9 cellular contexts compared by ENCODE assay signal in the genomic region with DNA sequence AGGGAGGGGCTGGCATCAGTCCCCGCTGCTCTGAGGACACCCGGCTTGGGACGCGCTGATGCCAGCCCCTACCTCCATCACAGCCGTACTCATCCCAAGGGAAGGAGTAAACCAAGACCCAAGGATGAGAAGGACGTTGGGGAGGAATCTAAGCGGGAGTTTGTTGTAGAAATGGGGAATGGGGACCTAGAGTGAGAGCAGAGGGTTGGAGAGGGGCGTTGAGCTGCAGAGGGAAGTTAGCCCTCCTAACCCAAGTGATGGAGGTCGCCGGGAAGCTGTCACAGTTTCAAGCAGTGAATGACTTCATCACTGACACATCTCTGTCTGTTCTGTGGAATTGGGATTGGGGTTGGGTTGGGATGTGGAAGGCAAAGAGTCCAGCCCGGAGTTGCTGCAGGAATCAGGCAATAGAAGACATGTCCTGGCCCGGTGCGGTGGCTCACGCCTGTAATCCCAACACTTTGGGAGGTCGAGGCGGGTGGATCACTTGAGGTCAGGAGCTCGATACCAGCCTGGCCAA. TPM values are rescaled to one million over a fixed set of nuclear protein-coding genes. Genes with fewer than 3 reads are reported as not detected.
DNase-seq lines count a peak whose midpoint lies in the region; ATAC-seq, FAIRE-seq and TF ChIP-seq lines count a peak whose summit lies in the region.
"Had no signal": no experiment of that assay in that cellular context is flagged by ENCODE, and none has a peak within 500 bp of the region (broad histone marks: within the 10 kb centered on the region; RNA-seq: fewer than 3 reads in every experiment).

No MANE protein-coding gene starts in this region.

- H3K36me3 ChIP-seq in astrocyte (ENCODE audit: insufficient read depth, low read length) (no peaks in the 10 kb centered on the region), kidney epithelial cell (ENCODE audit: control insufficient read depth, insufficient read depth, low read length) (no peaks in the 10 kb centered on the region), thoracic aorta (no peaks in the 10 kb centered on the region), OCI-LY7 (ENCODE audit: insufficient read depth, low read length) (no peaks in the 10 kb centered on the region), ovary (no peaks in the 10 kb centered on the region)

- peaks cover 19% of the 10 kb centered on the region for H3K27me3 Mint-ChIP-seq in activated naive CD4-positive, alpha-beta T cell treated with anti-CD3 and anti-CD28 coated beads for 36 hours (ENCODE audit: low read depth)
- H3K27me3 Mint-ChIP-seq in astrocyte (ENCODE audit: low read depth, unreplicated experiment), result peaks cover 4% of the 10 kb centered on the region

- H3K4me3 Mint-ChIP-seq in activated naive CD4-positive, alpha-beta T cell treated with anti-CD3 and anti-CD28 coated beads for 36 hours, result peak overlapping the region; percentile 47
- H3K4me3 Mint-ChIP-seq in astrocyte (ENCODE audit: unreplicated experiment), result peak overlapping the region; percentile 86

- intact Hi-C loops in activated naive CD4-positive, alpha-beta T cell treated with anti-CD3 and anti-CD28 coated beads for 36 hours (cut with micrococcal nuclease), result loop anchor here (2.0 to 5.0 kb wide), 3 partner anchors 77 to 576 kb away; a partner anchor contains a TSS
- intact Hi-C loops in OCI-LY7 (cut with micrococcal nuclease; ENCODE audit: unreplicated experiment) (no loop called here), ovary (cut with DNase I) (no loop called here)

- H3K9me3 ChIP-seq in astrocyte (ENCODE audit: insufficient read depth, low read depth, low read length) (no peaks in the 10 kb centered on the region), thoracic aorta (no peaks in the 10 kb centered on the region), OCI-LY7 (ENCODE audit: low read length) (no peaks in the 10 kb centered on the region), ovary (no peaks in the 10 kb centered on the region)

- FAIRE-seq in astrocyte (lab: Jason Lieb, UNC), result no peak

- TF ChIP-seq CTCF in astrocyte (IDR thresholded peaks at IDR 0.05; ENCODE audit: insufficient read depth, low read depth, low read length) (no peak), kidney epithelial cell (IDR thresholded peaks at IDR 0.05; ENCODE audit: insufficient read depth, low read length, poor library complexity, severe bottlenecking) (no peak), thoracic aorta (IDR thresholded peaks at IDR 0.05) (no peak), OCI-LY7 (conservative IDR thresholded peaks at IDR 0.05; ENCODE audit: low read length) (no peak), ovary (IDR thresholded peaks at IDR 0.05) (no peak)

- WGBS in ovary, 3 donors, result 79 to 80% (median 79%) methylated on average over 17 of the region's 17 CpGs

- no TSS peak for BruUV-seq in OCI-LY7 (replicated peaks; lab: Mats Ljungman, UMichigan)

- TF ChIP-seq POLR2A in ovary (IDR thresholded peaks at IDR 0.05), result no peak

- H3K4me3 ChIP-seq in astrocyte (ENCODE audit: insufficient read depth, low read depth, low read length) (peak overlapping the region; percentile 57), kidney epithelial cell (ENCODE audit: low read depth, low read length) (peak overlapping the region; percentile 28), thoracic aorta (peak overlapping the region; percentile 89), OCI-LY7 (ENCODE audit: low read depth, low read length, poor library complexity, severe bottlenecking) (no peak overlapping the region), ovary (no peak overlapping the region)

- H3K9ac ChIP-seq in astrocyte (ENCODE audit: low read length), result no peak overlapping the region

- no peak for TF ChIP-seq EP300 in ovary (IDR thresholded peaks at IDR 0.05)

- ATAC-seq in thoracic aorta (ENCODE audit: insufficient number of reproducible peaks, low FRiP score, low read depth), result no peak

- H3K36me3 Mint-ChIP-seq in activated naive CD4-positive, alpha-beta T cell treated with anti-CD3 and anti-CD28 coated beads for 36 hours (ENCODE audit: low read depth), result peaks cover 2% of the 10 kb centered on the region
- H3K36me3 Mint-ChIP-seq in astrocyte (ENCODE audit: low read depth, unreplicated experiment), result peaks cover 14% of the 10 kb centered on the region

- no peak overlapping the region for H3K27ac Mint-ChIP-seq in activated naive CD4-positive, alpha-beta T cell treated with anti-CD3 and anti-CD28 coated beads for 36 hours
- no peak overlapping the region for H3K27ac Mint-ChIP-seq in astrocyte (ENCODE audit: unreplicated experiment)

- POLR2A ChIA-PET in OCI-LY7 (lab: Charles Lee), result interaction anchor here (0.6 kb wide), 1 partner anchor 35 kb away, joined by 3 read pairs; no protein-coding TSS in a partner anchor

- H3K27ac ChIP-seq in astrocyte (ENCODE audit: low read depth, low read length) (no peak overlapping the region), thoracic aorta (no peak overlapping the region), OCI-LY7 (ENCODE audit: low read depth, low read length, poor library complexity, severe bottlenecking) (no peak overlapping the region), ovary (no peak overlapping the region)

- H2AFZ ChIP-seq in astrocyte (ENCODE audit: low read depth, low read length) (peak overlapping the region; percentile 79), OCI-LY7 (ENCODE audit: low read length) (no peak overlapping the region)

- no peaks in the 10 kb centered on the region for H4K20me1 ChIP-seq in astrocyte (ENCODE audit: insufficient read depth, low read length)
- H4K20me1 ChIP-seq in OCI-LY7 (ENCODE audit: insufficient read depth, low read length), result no peaks in the 10 kb centered on the region

- peaks cover 14% of the 10 kb centered on the region for H3K4me1 ChIP-seq in astrocyte (ENCODE audit: insufficient read depth, low read length)
- peaks cover 3 to 6% of the 10 kb centered on the region in 2 donors for H3K4me1 ChIP-seq in thoracic aorta (ENCODE audit: control insufficient read depth in 1 of 2, low read depth in 2 of 2)
- H3K4me1 ChIP-seq in OCI-LY7 (ENCODE audit: insufficient read depth, low read length, poor library complexity, severe bottlenecking), result no peaks in the 10 kb centered on the region
- no peaks in the 10 kb centered on the region for H3K4me1 ChIP-seq in ovary (ENCODE audit: insufficient read depth)

- no peak for DNase-seq in activated naive CD4-positive, alpha-beta T cell treated with anti-CD3 and anti-CD28 coated beads for 36 hours
- DNase-seq in activated naive CD4-positive, alpha-beta T cell (lab: John Stamatoyannopoulos, UW), result no peak
- DNase-seq in astrocyte (ENCODE audit: low read depth) (no peak), kidney epithelial cell (ENCODE audit: low read depth) (no peak), thoracic aorta (ENCODE audit: low spot score) (no peak), GM03348 (ENCODE audit: low spot score) (no peak), OCI-LY7 (ENCODE audit: low spot score) (no peak), ovary (no peak)
- DNase-seq: stimulated activated CD4-positive, alpha-beta T cell treated with anti-CD3 and anti-CD28 coated beads, Interleukin-2, amount 100 ng/mL, for 48 hours had no signal

- H3K9me3 Mint-ChIP-seq in activated naive CD4-positive, alpha-beta T cell treated with anti-CD3 and anti-CD28 coated beads for 36 hours, result no peaks in the 10 kb centered on the region
- no peaks in the 10 kb centered on the region for H3K9me3 Mint-ChIP-seq in astrocyte (ENCODE audit: unreplicated experiment)

- H3K79me2 ChIP-seq in astrocyte (ENCODE audit: insufficient read depth, low read length) (peaks cover 5% of the 10 kb centered on the region), OCI-LY7 (ENCODE audit: insufficient read depth, low read depth, low read length) (no peaks in the 10 kb centered on the region)

- H3K4me1 Mint-ChIP-seq in activated naive CD4-positive, alpha-beta T cell treated with anti-CD3 and anti-CD28 coated beads for 36 hours (ENCODE audit: low read depth), result peaks cover 38% of the 10 kb centered on the region
- peaks cover 24% of the 10 kb centered on the region for H3K4me1 Mint-ChIP-seq in astrocyte (ENCODE audit: low read depth, unreplicated experiment)

- no peaks in the 10 kb centered on the region for H3K9me2 ChIP-seq in OCI-LY7 (ENCODE audit: insufficient read depth, low read length)

- CTCF ChIA-PET in activated naive CD4-positive, alpha-beta T cell treated with anti-CD3 and anti-CD28 coated beads for 36 hours (lab: Charles Lee), result interaction anchor here (0.6 to 1.0 kb wide), 5 partner anchors 8 to 153 kb away, joined by 3 to 5 read pairs (median 3); no protein-coding TSS in a partner anchor
- CTCF ChIA-PET in OCI-LY7 (lab: Charles Lee; ENCODE audit: unreplicated experiment), result no interaction called here

- H3K4me2 ChIP-seq in astrocyte (ENCODE audit: low read length), result peak overlapping the region; percentile 81
- no peak overlapping the region; the same call in 1 of the 2 replicates for H3K4me2 ChIP-seq in OCI-LY7 (ENCODE audit: low read length)

- H3K27me3 ChIP-seq in astrocyte (ENCODE audit: insufficient read depth, low read length), result no peaks in the 10 kb centered on the region
- H3K27me3 ChIP-seq in kidney epithelial cell (ENCODE audit: control insufficient read depth, insufficient read depth, low read length), result no peaks in the 10 kb centered on the region
- no peaks in the 10 kb centered on the region for H3K27me3 ChIP-seq in thoracic aorta (replicated peaks; ENCODE audit: insufficient read depth)
- H3K27me3 ChIP-seq in ovary, result no peaks in the 10 kb centered on the region

RNA-seq across cellular contexts. Expression of a gene that starts 0.8 kb away (rescaled TPM):
- total RNA-seq in activated naive CD4-positive, alpha-beta T cell treated with anti-CD3 and anti-CD28 coated beads for 36 hours, result 1 to 10 TPM; 1.6 to 2.7 TPM
- total RNA-seq in astrocyte (16.6 and 17.2 TPM in 2 replicates), kidney epithelial cell (33.8 and 47.6 TPM in 2 replicates), thoracic aorta (10 to 100 TPM; 13.1 to 24.0 TPM), OCI-LY7 (2022) (0.28 and 0.32 TPM in 2 replicates), ovary (1 to 10 TPM; 1.4 to 5.4 (median 3.4) TPM)
- total RNA-seq in OCI-LY7 (2014; rRNA removed; shearing (Covaris generic)), result 0.85 TPM in 1 of 2 replicates, not detected in the other
- polyA plus RNA-seq in ovary, result 10 to 100 TPM in 1 of 2 donors, 1 to 10 TPM in 1; 1.1 to 21.0 TPM

Comparison
In these comparisons a context has a peak if more than half of its experiments do, and no peak if none do; other contexts are left out.
1. H3K4me3 ChIP-seq: peak in astrocyte (single experiment), kidney epithelial cell (single experiment) and thoracic aorta (single experiment); none in OCI-LY7 (single experiment) and ovary (single experiment).